In the genomic region with DNA sequence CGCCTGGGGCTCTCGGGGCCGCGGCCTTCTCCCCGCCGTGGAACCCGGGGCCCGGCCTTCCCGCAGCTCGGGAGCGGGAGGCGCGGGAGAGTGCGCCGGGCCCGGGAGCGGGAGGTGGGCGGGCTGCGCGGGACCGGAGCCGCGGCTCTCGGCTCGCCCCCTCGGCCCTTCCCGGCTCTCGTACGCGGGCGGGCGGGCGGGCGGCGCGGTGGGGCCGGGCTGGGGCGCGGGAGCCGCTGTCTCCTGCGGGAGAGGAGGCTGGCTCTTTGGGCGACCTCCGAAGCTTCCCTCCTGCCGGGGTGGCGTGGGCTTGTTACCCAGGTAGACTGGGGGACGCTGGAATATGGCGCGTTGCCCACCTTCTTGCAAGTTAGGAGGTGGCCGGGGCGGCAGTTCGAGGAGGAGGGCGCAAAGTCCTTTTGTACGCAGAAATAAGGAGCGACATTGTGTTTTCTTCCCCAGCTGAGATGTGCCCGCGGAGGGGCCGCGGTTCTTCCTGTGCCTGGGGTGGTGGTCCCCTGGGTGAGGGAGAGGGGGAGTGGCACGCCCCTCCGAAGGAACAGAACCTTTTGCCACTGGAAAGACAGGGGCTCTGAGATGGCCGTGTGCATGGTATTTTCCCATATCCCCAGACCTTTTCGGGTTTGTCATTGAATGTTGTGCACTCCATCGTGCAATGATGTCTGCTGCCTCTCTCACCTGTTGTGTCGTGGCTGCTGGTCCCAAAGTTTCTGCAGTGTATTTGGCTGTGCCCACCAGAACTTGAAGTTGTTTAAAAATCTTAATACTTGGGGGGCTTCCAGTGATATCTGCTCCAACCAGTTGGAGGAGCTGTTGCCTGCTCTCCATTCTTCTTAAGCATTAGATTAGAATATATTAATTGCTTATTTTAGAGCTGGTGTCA, we compare ENCODE assay signal across 8 cellular contexts. TPM values are rescaled to one million over a fixed set of nuclear protein-coding genes. Genes with fewer than 3 reads are reported as not detected.
DNase-seq lines count a peak whose midpoint lies in the region; ATAC-seq and TF ChIP-seq lines count a peak whose summit lies in the region.

No MANE protein-coding gene starts in this region.

- H3K4me1 Mint-ChIP-seq in T-helper 1 cell treated with Interleukin-12 subunit alpha and Interleukin-12 subunit beta and Interleukin-4 antibody, amounts not matched to agents 30 μg/mL and 1 μg/mL, for 36 hours (ENCODE audit: low read depth): peaks cover 43% of the 10 kb centered on the region

- H3K9ac ChIP-seq in iPS-18a (ENCODE audit: low read length): peak overlapping the region; percentile 73

- TF ChIP-seq RAD21 in Ishikawa (IDR thresholded peaks at IDR 0.05; ENCODE audit: low read depth): peak; percentile 49; the same call in 1 of the 2 replicates

- TF ChIP-seq CTCF in body of pancreas (IDR thresholded peaks at IDR 0.05): peak; percentile 11 to 58 (median 43)
- peak; percentile 38 to 73 (median 59) for TF ChIP-seq CTCF in gastrocnemius medialis (IDR thresholded peaks at IDR 0.05 in 4 of 5, conservative IDR thresholded peaks at IDR 0.05 in 1 of 5)

- H3K4me3 Mint-ChIP-seq in T-helper 1 cell treated with Interleukin-12 subunit alpha and Interleukin-12 subunit beta and Interleukin-4 antibody, amounts not matched to agents 30 μg/mL and 1 μg/mL, for 36 hours: peak overlapping the region; percentile 90

- 0 to 2% methylated on average over 18 to 40 of the region's 64 CpGs for WGBS in body of pancreas, 2 donors

- intact Hi-C loops in body of pancreas (cut with DNase I) (no loop called here), gastrocnemius medialis (cut with DNase I; ENCODE audit: low total_unique reads) (loop anchor here (5.0 to 10.0 kb wide), 4 partner anchors 268 to 1078 kb away; a partner anchor contains a TSS)

- H3K4me3 ChIP-seq in body of pancreas (peak overlapping the region; percentile 49 to 57), iPS-18a (ENCODE audit: low read length) (peak overlapping the region; percentile 100), gastrocnemius medialis (peak overlapping the region; percentile 75 to 91 (median 80))

- H3K9me3 ChIP-seq in body of pancreas: no peaks in the 10 kb centered on the region
- no peaks in the 10 kb centered on the region for H3K9me3 ChIP-seq in iPS-18a (ENCODE audit: control insufficient read depth, low read depth, low read length)
- no peaks in the 10 kb centered on the region for H3K9me3 ChIP-seq in gastrocnemius medialis

- peak overlapping the region; percentile 95 for H3K27ac Mint-ChIP-seq in T-helper 1 cell treated with Interleukin-12 subunit alpha and Interleukin-12 subunit beta and Interleukin-4 antibody, amounts not matched to agents 30 μg/mL and 1 μg/mL, for 36 hours

- in situ Hi-C loops in gastrocnemius medialis (cut with MboI; ENCODE audit: low sequenced_read_pairs in 4 of 4): no loop called here

- TF ChIP-seq POLR2A in body of pancreas (IDR thresholded peaks at IDR 0.05): no peak
- no peak for TF ChIP-seq POLR2A in gastrocnemius medialis (IDR thresholded peaks at IDR 0.05)

- H3K36me3 ChIP-seq in body of pancreas (replicated peaks in 1 of 2; ENCODE audit: insufficient read depth in 1 of 2, low read depth in 2 of 2) (no peaks in the 10 kb centered on the region), iPS-18a (ENCODE audit: control insufficient read depth, low read depth, low read length) (peaks cover 7% of the 10 kb centered on the region), gastrocnemius medialis (no peaks in the 10 kb centered on the region)

- no peaks in the 10 kb centered on the region for H3K27me3 Mint-ChIP-seq in T-helper 1 cell treated with Interleukin-12 subunit alpha and Interleukin-12 subunit beta and Interleukin-4 antibody, amounts not matched to agents 30 μg/mL and 1 μg/mL, for 36 hours (ENCODE audit: low read depth)

- peak; percentile 26 for DNase-seq in CD1c-positive myeloid dendritic cell (ENCODE audit: extremely low spot score)
- DNase-seq in body of pancreas: peak; percentile 48 to 73 (median 59)
- peak; percentile 41 to 63 for DNase-seq in gastrocnemius medialis

- ATAC-seq in GM19467 (IDR thresholded peaks at IDR 0.05; ENCODE audit: unreplicated experiment): peak; percentile 2
- peak; percentile 34 for ATAC-seq in body of pancreas
- peak; percentile 37 to 40 for ATAC-seq in gastrocnemius medialis
- ATAC-seq in GM21367 (IDR thresholded peaks at IDR 0.05; ENCODE audit: unreplicated experiment): no peak

- H3K4me1 ChIP-seq in body of pancreas (peaks cover 31% of the 10 kb centered on the region), iPS-18a (ENCODE audit: control insufficient read depth, low read depth, low read length) (peaks cover 12% of the 10 kb centered on the region), gastrocnemius medialis (peaks cover 24 to 34% of the 10 kb centered on the region in 2 donors)

- H3K27ac ChIP-seq in body of pancreas: peak overlapping the region; percentile 72 to 92 (median 85)
- no peak overlapping the region for H3K27ac ChIP-seq in iPS-18a (ENCODE audit: low read length)
- peak overlapping the region; percentile 91 to 97 (median 94) for H3K27ac ChIP-seq in gastrocnemius medialis

- H3K27me3 ChIP-seq in body of pancreas: no peaks in the 10 kb centered on the region
- no peaks in the 10 kb centered on the region for H3K27me3 ChIP-seq in iPS-18a (ENCODE audit: control insufficient read depth, insufficient read depth, low read length)
- H3K27me3 ChIP-seq in gastrocnemius medialis: no peaks in the 10 kb centered on the region

- no peak for TF ChIP-seq EP300 in Ishikawa (IDR thresholded peaks at IDR 0.05; ENCODE audit: borderline replicate concordance)

- no peaks in the 10 kb centered on the region for H3K9me3 Mint-ChIP-seq in T-helper 1 cell treated with Interleukin-12 subunit alpha and Interleukin-12 subunit beta and Interleukin-4 antibody, amounts not matched to agents 30 μg/mL and 1 μg/mL, for 36 hours

- H3K36me3 Mint-ChIP-seq in T-helper 1 cell treated with Interleukin-12 subunit alpha and Interleukin-12 subunit beta and Interleukin-4 antibody, amounts not matched to agents 30 μg/mL and 1 μg/mL, for 36 hours (ENCODE audit: low read depth): peaks cover 12% of the 10 kb centered on the region

TF ChIP-seq in Ishikawa, 13 proteins besides CTCF, POLR2A, EP300 and RAD21:
- TF ChIP-seq CREB1 (IDR thresholded peaks at IDR 0.05; ENCODE audit: low read depth) (no peak), ZBTB7A (IDR thresholded peaks at IDR 0.05; ENCODE audit: low read depth) (no peak; the same call in 1 of the 2 replicates), TAF1 (IDR thresholded peaks at IDR 0.05; ENCODE audit: low read depth) (peak; percentile 35; the same call in 1 of the 2 replicates)

RNA-seq across cellular contexts. Expression of a gene that starts 0.8 kb away (rescaled TPM):
- total RNA-seq in body of pancreas (10 to 100 TPM; 10.1 to 11.9 TPM), gastrocnemius medialis (10 to 100 TPM; 11.3 to 26.3 (median 18.0) TPM)
